In the genomic region with DNA sequence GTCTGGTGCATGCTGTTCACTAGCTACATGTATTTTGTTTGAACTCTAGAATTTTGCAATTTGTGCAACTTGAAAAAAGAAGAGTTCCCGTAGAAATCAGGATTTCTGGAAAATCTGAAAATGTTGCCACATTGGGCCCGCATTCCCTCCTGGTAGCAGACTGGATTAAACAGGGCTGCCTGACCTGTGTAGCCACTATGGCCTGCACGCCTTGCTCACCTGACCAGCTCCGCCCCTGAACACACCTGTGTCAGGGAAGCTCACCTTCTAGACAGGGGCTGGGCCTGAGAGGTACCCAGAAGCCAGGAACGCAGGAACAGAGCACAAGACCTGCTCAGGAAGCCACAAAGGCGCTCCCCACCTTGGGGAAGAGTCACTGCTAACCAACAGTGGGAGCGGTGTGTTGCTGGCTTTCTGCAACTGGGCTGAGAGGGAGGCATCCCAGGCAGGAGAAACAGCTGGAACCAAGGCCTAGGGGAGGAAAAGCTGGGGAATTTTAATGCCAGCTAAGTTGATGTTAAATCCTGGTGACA, we compare ENCODE assay signal across 1 cellular context.
TF ChIP-seq lines count a peak whose summit lies in the region.

No MANE protein-coding gene starts in this region.

TF ChIP-seq in H1, 55 proteins besides CTCF, POLR2A, EP300 and RAD21:
- no peak for TF ChIP-seq RNF2 (IDR thresholded peaks at IDR 0.05; ENCODE audit: borderline replicate concordance, low read depth, low read length, missing control alignments, poor library complexity, severe bottlenecking)
- TF ChIP-seq RBBP5 (IDR thresholded peaks at IDR 0.05; ENCODE audit: borderline replicate concordance, low read depth, low read length) = no peak
- TF ChIP-seq, protein P1, sequence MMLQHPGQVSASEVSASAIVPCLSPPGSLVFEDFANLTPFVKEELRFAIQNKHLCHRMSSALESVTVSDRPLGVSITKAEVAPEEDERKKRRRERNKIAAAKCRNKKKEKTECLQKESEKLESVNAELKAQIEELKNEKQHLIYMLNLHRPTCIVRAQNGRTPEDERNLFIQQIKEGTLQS (IDR thresholded peaks at IDR 0.05; ENCODE audit: insufficient read depth, low read depth, low read length) = no peak
- TF ChIP-seq FOSL1 (IDR thresholded peaks at IDR 0.05; ENCODE audit: insufficient read depth, low read depth, low read length) = no peak
- TF ChIP-seq GABPA (IDR thresholded peaks at IDR 0.05; ENCODE audit: borderline replicate concordance, insufficient read depth, low read length) = no peak
